ENCODE assay signal across 25 cellular contexts in genomic region chr2:32792416-32792815, GRCh38.
A peak's percentile ranks its signal among the peaks of the same experiment; 100 is the strongest.
DNase-seq lines count a peak whose midpoint lies in the region; ATAC-seq and TF ChIP-seq lines count a peak whose summit lies in the region.
"Had no signal": no experiment of that assay in that cellular context is flagged by ENCODE, and none has a peak within 500 bp of the region (broad histone marks: within the 10 kb centered on the region; RNA-seq: fewer than 3 reads in every experiment).

No MANE protein-coding gene starts in this region.

- TF ChIP-seq CTCF in adrenal gland (IDR thresholded peaks at IDR 0.05): no peak
- TF ChIP-seq CTCF in heart left ventricle (IDR thresholded peaks at IDR 0.05): no peak
- no peak for TF ChIP-seq CTCF in right lobe of liver (IDR thresholded peaks at IDR 0.05)
- TF ChIP-seq CTCF in body of pancreas (IDR thresholded peaks at IDR 0.05): no peak

- H3K27ac Mint-ChIP-seq in natural killer cell treated with Interleukin-12 subunit alpha and Interleukin-12 subunit beta and Interleukin-15 and Interleukin-18, amount 100 ng/mL, for 72 hours: no peak overlapping the region
- H3K27ac Mint-ChIP-seq: activated naive CD8-positive, alpha-beta T cell treated with anti-CD3 and anti-CD28 coated beads, Interleukin-2, amount 10 ng/mL, durations not matched to agents 7 days and 5 days; CD4-positive, CD25-positive, alpha-beta regulatory T cell; IgD-negative memory B cell; memory B cell; stimulated activated naive CD8-positive, alpha-beta T cell treated with anti-CD3 and anti-CD28 coated beads, Interleukin-15, amount 100 ng/mL, for 72 hours had no signal

- H3K4me1 ChIP-seq in adrenal gland (replicated peaks in 1 of 2) (no peaks in the 10 kb centered on the region), heart left ventricle (peaks cover 0 to 33% (median 24%) of the 10 kb centered on the region in 12 donors), right lobe of liver (no peaks in the 10 kb centered on the region), body of pancreas (no peaks in the 10 kb centered on the region)
- H3K4me1 ChIP-seq: A549, vagina had no signal

- H3K4me3 ChIP-seq in adrenal gland (no peak overlapping the region), heart left ventricle (no peak overlapping the region), right lobe of liver (no peak overlapping the region), body of pancreas (no peak overlapping the region)
- H3K4me3 ChIP-seq: A549, thoracic aorta, vagina had no signal

- H3K27me3 Mint-ChIP-seq in natural killer cell treated with Interleukin-12 subunit alpha and Interleukin-12 subunit beta and Interleukin-15 and Interleukin-18, amount 100 ng/mL, for 72 hours: no peaks in the 10 kb centered on the region
- H3K27me3 Mint-ChIP-seq: activated naive CD8-positive, alpha-beta T cell treated with anti-CD3 and anti-CD28 coated beads, Interleukin-2, amount 10 ng/mL, durations not matched to agents 7 days and 5 days; CD4-positive, CD25-positive, alpha-beta regulatory T cell; IgD-negative memory B cell; memory B cell; stimulated activated naive CD8-positive, alpha-beta T cell treated with anti-CD3 and anti-CD28 coated beads, Interleukin-15, amount 100 ng/mL, for 72 hours had no signal

- WGBS in adrenal gland, 4 donors: 89 to 100% (median 90%) methylated on average over 1 of the region's 1 CpG
- WGBS in heart left ventricle, 4 donors: 57 to 75% (median 60%) methylated on average over 1 of the region's 1 CpG
- 75% methylated on average over 1 of the region's 1 CpG for whole genome bisulfite sequencing in right lobe of liver (ENCODE audit: insufficient coverage, low coverage, low lambda C conversion rate, missing lambda C conversion rate)
- 87 to 89% methylated on average over 1 of the region's 1 CpG for WGBS in body of pancreas, 2 donors

- peaks cover 0 to 3% of the 10 kb centered on the region in 2 donors for H3K4me1 Mint-ChIP-seq in natural killer cell treated with Interleukin-12 subunit alpha and Interleukin-12 subunit beta and Interleukin-15 and Interleukin-18, amount 100 ng/mL, for 72 hours (ENCODE audit: low read depth in 2 of 2)
- H3K4me1 Mint-ChIP-seq: activated naive CD8-positive, alpha-beta T cell treated with anti-CD3 and anti-CD28 coated beads, Interleukin-2, amount 10 ng/mL, durations not matched to agents 7 days and 5 days; CD4-positive, CD25-positive, alpha-beta regulatory T cell; IgD-negative memory B cell; memory B cell; stimulated activated naive CD8-positive, alpha-beta T cell treated with anti-CD3 and anti-CD28 coated beads, Interleukin-15, amount 100 ng/mL, for 72 hours had no signal

- TF ChIP-seq POLR2A in adrenal gland (IDR thresholded peaks at IDR 0.05): no peak
- TF ChIP-seq POLR2A in heart left ventricle (IDR thresholded peaks at IDR 0.05): no peak
- TF ChIP-seq POLR2A in right lobe of liver (IDR thresholded peaks at IDR 0.05): no peak
- no peak for TF ChIP-seq POLR2A in body of pancreas (IDR thresholded peaks at IDR 0.05)

- no peak overlapping the region for H3K27ac ChIP-seq in adrenal gland
- H3K27ac ChIP-seq in heart left ventricle: peak overlapping the region in 6 of 12 donors; percentile 0 to 57 (median 14)
- no peak overlapping the region for H3K27ac ChIP-seq in right lobe of liver
- H3K27ac ChIP-seq in body of pancreas: no peak overlapping the region
- H3K27ac ChIP-seq: A549, thoracic aorta, vagina had no signal

- ATAC-seq in heart left ventricle (peak; percentile 79 to 94 (median 92)), right lobe of liver (peak; percentile 74 to 91 (median 84)), HG02870 (IDR thresholded peaks at IDR 0.05; ENCODE audit: unreplicated experiment) (no peak), body of pancreas (no peak)
- no peak for ATAC-seq in natural killer cell treated with Interleukin-12 subunit alpha and Interleukin-12 subunit beta and Interleukin-15 and Interleukin-18, amount 100 ng/mL, for 72 hours
- ATAC-seq: A549; sciatic nerve; stimulated activated naive CD8-positive, alpha-beta T cell treated with anti-CD3 and anti-CD28 coated beads, Interleukin-15, amount 100 ng/mL, for 72 hours had no signal

- H3K36me3 ChIP-seq in adrenal gland (replicated peaks in 1 of 2) (no peaks in the 10 kb centered on the region), heart left ventricle (no peaks in the 10 kb centered on the region), right lobe of liver (peaks cover 0 to 2% (median 0%) of the 10 kb centered on the region in 4 donors), body of pancreas (replicated peaks in 1 of 2; ENCODE audit: insufficient read depth in 1 of 2, low read depth in 2 of 2) (no peaks in the 10 kb centered on the region)
- H3K36me3 ChIP-seq: thoracic aorta, vagina had no signal

- DNase-seq in GF-D8 (lab: John Stamatoyannopoulos, UW) (peak; percentile 4), adrenal gland (peak in 6 of 7 donors; percentile 22 to 63 (median 26)), heart left ventricle (peak in 4 of 5 donors; percentile 48 to 65 (median 60)), right lobe of liver (peak in 1 of 3 donors; percentile 19), germinal center (ENCODE audit: low spot score) (no peak), body of pancreas (no peak)
- no peak for DNase-seq in natural killer cell treated with Interleukin-12 subunit alpha and Interleukin-12 subunit beta and Interleukin-15 and Interleukin-18, amount 100 ng/mL, for 72 hours (ENCODE audit: low spot score)
- DNase-seq: activated CD4-positive, alpha-beta T cell treated with anti-CD3 and anti-CD28 coated beads, Interleukin-2, amount 50 U/mL, for 48 hours; activated CD4-positive, CD25-positive, alpha-beta regulatory T cell treated with anti-CD3 and anti-CD28 coated beads, Interleukin-2, amount 50 U/mL, for 72 hours; activated gamma-delta T cell treated with Interleukin-2 at 50 U/mL for 16 hours; activated naive CD8-positive, alpha-beta T cell treated with anti-CD3 and anti-CD28 coated beads, Interleukin-2, amount 10 ng/mL, durations not matched to agents 7 days and 5 days; activated T-cell treated with anti-CD3 and anti-CD28 coated beads, Interleukin-2, amount 50 U/mL, for 48 hours; AML-193; CD4-positive, CD25-positive, alpha-beta regulatory T cell; DND-41; kidney; NCI-H1436 treated with DMSO at 0.1 percent for 48 hours; stimulated activated naive CD8-positive, alpha-beta T cell treated with anti-CD3 and anti-CD28 coated beads, Interleukin-15, amount 100 ng/mL, for 72 hours had no signal

- H3K4me3 Mint-ChIP-seq in natural killer cell treated with Interleukin-12 subunit alpha and Interleukin-12 subunit beta and Interleukin-15 and Interleukin-18, amount 100 ng/mL, for 72 hours: no peak overlapping the region
- H3K4me3 Mint-ChIP-seq: activated naive CD8-positive, alpha-beta T cell treated with anti-CD3 and anti-CD28 coated beads, Interleukin-2, amount 10 ng/mL, durations not matched to agents 7 days and 5 days; CD4-positive, CD25-positive, alpha-beta regulatory T cell; IgD-negative memory B cell; memory B cell; stimulated activated naive CD8-positive, alpha-beta T cell treated with anti-CD3 and anti-CD28 coated beads, Interleukin-15, amount 100 ng/mL, for 72 hours had no signal

- intact Hi-C loops in adrenal gland (cut with DNase I): no loop called here
- intact Hi-C loops in heart left ventricle (cut with DNase I): loop anchor here in 1 of 10 donors (5.0 kb wide), 1 partner anchor 45 kb away; no protein-coding TSS in a partner anchor
- intact Hi-C loops in right lobe of liver (cut with DNase I): no loop called here
- intact Hi-C loops in body of pancreas (cut with DNase I): no loop called here

- H3K36me3 Mint-ChIP-seq in natural killer cell treated with Interleukin-12 subunit alpha and Interleukin-12 subunit beta and Interleukin-15 and Interleukin-18, amount 100 ng/mL, for 72 hours: no peaks in the 10 kb centered on the region

- H3K9me3 ChIP-seq in adrenal gland (replicated peaks in 1 of 3) (no peaks in the 10 kb centered on the region), heart left ventricle (no peaks in the 10 kb centered on the region), right lobe of liver (no peaks in the 10 kb centered on the region), body of pancreas (no peaks in the 10 kb centered on the region)
- H3K9me3 ChIP-seq: thoracic aorta, vagina had no signal

- no peaks in the 10 kb centered on the region for H3K9me3 Mint-ChIP-seq in natural killer cell treated with Interleukin-12 subunit alpha and Interleukin-12 subunit beta and Interleukin-15 and Interleukin-18, amount 100 ng/mL, for 72 hours
- H3K9me3 Mint-ChIP-seq: activated naive CD8-positive, alpha-beta T cell treated with anti-CD3 and anti-CD28 coated beads, Interleukin-2, amount 10 ng/mL, durations not matched to agents 7 days and 5 days; memory B cell had no signal

- no peaks in the 10 kb centered on the region for H3K27me3 ChIP-seq in adrenal gland
- H3K27me3 ChIP-seq in heart left ventricle: no peaks in the 10 kb centered on the region
- no peaks in the 10 kb centered on the region for H3K27me3 ChIP-seq in right lobe of liver
- no peaks in the 10 kb centered on the region for H3K27me3 ChIP-seq in body of pancreas
- H3K27me3 ChIP-seq: vagina had no signal

Comparison
In these comparisons a context has a peak if more than half of its experiments do, and no peak if none do; other contexts are left out.
1. DNase-seq: peak in GF-D8 (single experiment), adrenal gland (6 of 7) and heart left ventricle (4 of 5); none in natural killer cell treated with Interleukin-12 subunit alpha and Interleukin-12 subunit beta and Interleukin-15 and Interleukin-18, amount 100 ng/mL, for 72 hours (single experiment), germinal center (single experiment) and body of pancreas (0 of 4).
2. ATAC-seq: peak in heart left ventricle (4 of 4) and right lobe of liver (4 of 4); none in natural killer cell treated with Interleukin-12 subunit alpha and Interleukin-12 subunit beta and Interleukin-15 and Interleukin-18, amount 100 ng/mL, for 72 hours (0 of 2), HG02870 (single experiment) and body of pancreas (single experiment).